ENCODE assay signal across 8 cellular contexts in the genomic region with DNA sequence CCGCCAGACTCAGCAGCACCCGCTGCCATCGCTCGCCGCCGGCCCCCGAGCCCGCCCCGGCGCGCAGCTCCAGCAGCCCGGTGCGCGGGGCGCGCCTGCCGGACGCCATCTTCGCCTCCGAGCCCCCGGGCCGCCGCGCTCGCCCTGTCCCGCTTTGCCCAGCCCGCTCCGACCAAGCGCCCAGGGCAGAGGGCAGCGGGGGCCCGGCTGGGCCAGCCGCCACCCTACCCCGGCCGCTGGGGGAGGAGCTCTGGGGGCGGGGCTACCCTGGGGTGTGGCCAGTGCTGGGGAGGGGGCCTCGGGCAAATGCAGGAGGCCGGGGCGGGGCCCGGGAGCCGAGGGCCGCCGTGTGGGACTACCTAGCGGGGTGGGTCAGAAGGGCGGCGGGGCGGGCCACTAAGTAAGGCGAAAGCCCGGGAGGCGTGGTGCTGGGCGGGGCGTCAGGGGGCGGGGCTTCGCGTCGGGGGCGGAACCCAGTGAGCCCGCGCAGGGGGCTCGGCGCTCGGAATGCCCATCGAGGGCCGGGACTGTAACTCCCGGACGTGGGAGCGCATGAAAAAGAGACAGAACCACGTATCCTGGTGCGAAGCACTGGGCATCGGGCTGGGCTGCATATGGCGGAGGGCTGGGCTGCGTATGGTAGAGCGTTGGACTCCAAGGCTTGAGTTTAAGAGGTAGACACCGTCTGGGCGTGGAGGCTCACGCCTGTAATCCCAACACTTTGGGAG. TPM values are rescaled to one million over a fixed set of nuclear protein-coding genes. Genes with fewer than 3 reads are reported as not detected.
DNase-seq lines count a peak whose midpoint lies in the region; ATAC-seq and TF ChIP-seq lines count a peak whose summit lies in the region.

A gene (minus strand): TSS at position 252 of the 728 bp plus-strand sequence. CDS start 143 bp downstream, at position 109.

- peak within 1 kb of the TSS; percentile 96 for H3K27ac ChIP-seq in DOHH2 (ENCODE audit: low read depth, low read length)
- H3K27ac ChIP-seq in right atrium auricular region = peak within 1 kb of the TSS; percentile 86 to 93
- H3K27ac ChIP-seq in prostate gland = peak within 1 kb of the TSS; percentile 69 to 79
- peak within 1 kb of the TSS; percentile 51 for H3K27ac ChIP-seq in upper lobe of right lung

- under 1% methylated on average over 51 of the region's 75 CpGs for WGBS in prostate gland

- peak within 1 kb of the TSS; percentile 94 for H3K4me3 Mint-ChIP-seq in T-helper 17 cell

- H3K4me3 ChIP-seq in DOHH2 (ENCODE audit: low read length) (peak within 1 kb of the TSS; percentile 77), right atrium auricular region (peak within 1 kb of the TSS; percentile 60 to 68), prostate gland (peak within 1 kb of the TSS; percentile 71 to 82), upper lobe of right lung (peak within 1 kb of the TSS; percentile 68)

- peaks cover 2% of the 10 kb centered on the region for H3K36me3 Mint-ChIP-seq in T-helper 17 cell (ENCODE audit: low read depth)

- H3K9me2 ChIP-seq in DOHH2 (replicated peaks; ENCODE audit: control insufficient read depth, low read length) = no peaks in the 10 kb centered on the region

- intact Hi-C loops in prostate gland (cut with DNase I) (no loop called here), upper lobe of right lung (cut with DNase I) (no loop called here)

- peaks cover 73% of the 10 kb centered on the region for H3K4me1 ChIP-seq in DOHH2 (ENCODE audit: control insufficient read depth, low read length)
- H3K4me1 ChIP-seq in right atrium auricular region = peaks cover 0 to 25% of the 10 kb centered on the region in 2 donors
- no peaks in the 10 kb centered on the region for H3K4me1 ChIP-seq in prostate gland (replicated peaks)
- peaks cover 8% of the 10 kb centered on the region for H3K4me1 ChIP-seq in upper lobe of right lung

- peaks cover 28% of the 10 kb centered on the region for H3F3A ChIP-seq in DOHH2 (ENCODE audit: control insufficient read depth, insufficient read depth)

- H4K20me1 ChIP-seq in DOHH2 (ENCODE audit: control insufficient read depth, insufficient read depth, low read depth, low read length) = no peaks in the 10 kb centered on the region

- no peak for TF ChIP-seq POLR2A in prostate gland (IDR thresholded peaks at IDR 0.05)

- H3K4me2 ChIP-seq in DOHH2 (ENCODE audit: low read length) = peak within 1 kb of the TSS; percentile 89

- H3K27me3 ChIP-seq in DOHH2 (ENCODE audit: control insufficient read depth, low read length) (no peaks in the 10 kb centered on the region), right atrium auricular region (no peaks in the 10 kb centered on the region), prostate gland (replicated peaks; ENCODE audit: insufficient read depth) (no peaks in the 10 kb centered on the region), upper lobe of right lung (no peaks in the 10 kb centered on the region)

- peaks cover 15% of the 10 kb centered on the region for H3K79me2 ChIP-seq in DOHH2 (ENCODE audit: control insufficient read depth, low read length)

- ATAC-seq in HG02588 (IDR thresholded peaks at IDR 0.05; ENCODE audit: unreplicated experiment) = peak; percentile 71
- peak; percentile 82 for ATAC-seq in T-helper 17 cell
- ATAC-seq in upper lobe of right lung = peak; percentile 97

- DNase-seq in NCI-H1417 treated with DMSO at 0.1 percent for 48 hours (lab: John Stamatoyannopoulos, UW) (peak; percentile 41), T-helper 17 cell (peak; percentile 68 to 89 (median 89)), amygdala (lab: John Stamatoyannopoulos, UW) (peak in 54 of 56 donors; percentile 24 to 94 (median 74)), right atrium auricular region (ENCODE audit: low spot score) (peak; percentile 91), prostate gland (ENCODE audit: low spot score) (peak; percentile 93), upper lobe of right lung (peak; percentile 98)

- peak within 1 kb of the TSS; percentile 80 for H3K27ac Mint-ChIP-seq in T-helper 17 cell

- H3K9me3 ChIP-seq in DOHH2 (ENCODE audit: control insufficient read depth, insufficient read depth, low read length) (no peaks in the 10 kb centered on the region), T-helper 17 cell (ENCODE audit: control insufficient read depth, low read length, poor library complexity, severe bottlenecking) (no peaks in the 10 kb centered on the region), right atrium auricular region (no peaks in the 10 kb centered on the region), prostate gland (no peaks in the 10 kb centered on the region), upper lobe of right lung (no peaks in the 10 kb centered on the region)

- H3K36me3 ChIP-seq in DOHH2 (ENCODE audit: control insufficient read depth, low read length) (no peaks in the 10 kb centered on the region), right atrium auricular region (no peaks in the 10 kb centered on the region), prostate gland (no peaks in the 10 kb centered on the region), upper lobe of right lung (no peaks in the 10 kb centered on the region)

- peaks cover 17% of the 10 kb centered on the region for H3K4me1 Mint-ChIP-seq in T-helper 17 cell

- H3K27me3 Mint-ChIP-seq in T-helper 17 cell = no peaks in the 10 kb centered on the region

- TF ChIP-seq CTCF in DOHH2 (IDR thresholded peaks at IDR 0.05; ENCODE audit: low read depth, low read length, poor library complexity, severe bottlenecking) (no peak), right atrium auricular region (IDR thresholded peaks at IDR 0.05) (no peak), prostate gland (IDR thresholded peaks at IDR 0.05) (peak in 1 of 4 experiments; percentile 6), upper lobe of right lung (IDR thresholded peaks at IDR 0.05) (no peak)

RNA-seq across cellular contexts. Expression of the gene that starts here (rescaled TPM):
- total RNA-seq in T-helper 17 cell (1 to 10 TPM; 5.6 to 6.6 TPM), right atrium auricular region (100 to 1,000 TPM; 183 to 295 TPM), prostate gland (100 to 1,000 TPM in 1 of 2 donors, 10 to 100 TPM in 1; 25.4 to 128 TPM), upper lobe of right lung (8.6 TPM)

Comparison
In these comparisons a context has a peak if more than half of its experiments do, and no peak if none do; other contexts are left out.
1. Peak in every context shown above with its lines: DNase-seq, ATAC-seq, H3K4me3 ChIP-seq and H3K27ac ChIP-seq.
2. DNase-seq: peak in every context shown above with its lines; median percentile 98 in upper lobe of right lung; 93 in prostate gland; 91 in right atrium auricular region; 89 in T-helper 17 cell; 74 in amygdala; 41 in NCI-H1417 treated with DMSO at 0.1 percent for 48 hours.